Comparison of ENCODE assay signal across 13 cellular contexts in genomic region chr9:18947772-18948391, GRCh38.
A peak's percentile ranks its signal among the peaks of the same experiment; 100 is the strongest.
DNase-seq lines count a peak whose midpoint lies in the region; ATAC-seq and TF ChIP-seq lines count a peak whose summit lies in the region.
"Had no signal": no experiment of that assay in that cellular context is flagged by ENCODE, and none has a peak within 500 bp of the region (broad histone marks: within the 10 kb centered on the region; RNA-seq: fewer than 3 reads in every experiment).

No MANE protein-coding gene starts in this region.

- H3K4me3 Mint-ChIP-seq in activated CD4-positive, alpha-beta T cell treated with anti-CD3 and anti-CD28 coated beads for 36 hours = no peak overlapping the region
- H3K4me3 Mint-ChIP-seq in activated CD4-positive, alpha-beta T cell treated with anti-CD3 and anti-CD28 coated beads, Interleukin-2, amount 10 ng/mL, durations not matched to agents 7 days and 5 days = no peak overlapping the region
- no peak overlapping the region for H3K4me3 Mint-ChIP-seq in CD4-positive, alpha-beta memory T cell

- DNase-seq in activated CD4-positive, alpha-beta T cell treated with anti-CD3 and anti-CD28 coated beads for 36 hours = peak; percentile 6
- no peak for DNase-seq in activated CD4-positive, alpha-beta T cell treated with anti-CD3 and anti-CD28 coated beads, Interleukin-2, amount 10 ng/mL, durations not matched to agents 7 days and 5 days
- DNase-seq in NCI-H146 (lab: John Stamatoyannopoulos, UW) (peak; percentile 98), SKM-1 treated with dmso at 0.1 percent for 144 hours (lab: John Stamatoyannopoulos, UW; ENCODE audit: unreplicated experiment) (peak; percentile 82), upper lobe of left lung (peak in 1 of 2 donors; percentile 32), SJCRH30 (no peak)
- no peak for DNase-seq in CD4-positive, alpha-beta memory T cell
- DNase-seq: effector CD8-positive, alpha-beta T cell; left ventricle myocardium superior; PC-3 had no signal

- H3K27ac Mint-ChIP-seq in activated CD4-positive, alpha-beta T cell treated with anti-CD3 and anti-CD28 coated beads for 36 hours = no peak overlapping the region
- H3K27ac Mint-ChIP-seq in activated CD4-positive, alpha-beta T cell treated with anti-CD3 and anti-CD28 coated beads, Interleukin-2, amount 10 ng/mL, durations not matched to agents 7 days and 5 days = no peak overlapping the region
- H3K27ac Mint-ChIP-seq in CD4-positive, alpha-beta memory T cell = no peak overlapping the region

- CTCF ChIA-PET in activated CD4-positive, alpha-beta T cell treated with anti-CD3 and anti-CD28 coated beads for 36 hours (lab: Charles Lee) = no interaction called here
- CTCF ChIA-PET in activated CD4-positive, alpha-beta T cell treated with anti-CD3 and anti-CD28 coated beads, Interleukin-2, amount 10 ng/mL, durations not matched to agents 7 days and 5 days (lab: Charles Lee) = interaction anchor here (0.6 kb wide), 1 partner anchor 722 kb away, joined by 3 read pairs; no protein-coding TSS in a partner anchor
- CTCF ChIA-PET in CD4-positive, alpha-beta memory T cell (lab: Charles Lee; ENCODE audit: partially characterized antibody) = no interaction called here

- H3K4me1 Mint-ChIP-seq in activated CD4-positive, alpha-beta T cell treated with anti-CD3 and anti-CD28 coated beads for 36 hours = no peaks in the 10 kb centered on the region
- no peaks in the 10 kb centered on the region for H3K4me1 Mint-ChIP-seq in activated CD4-positive, alpha-beta T cell treated with anti-CD3 and anti-CD28 coated beads, Interleukin-2, amount 10 ng/mL, durations not matched to agents 7 days and 5 days
- no peaks in the 10 kb centered on the region for H3K4me1 Mint-ChIP-seq in CD4-positive, alpha-beta memory T cell

- H3K36me3 Mint-ChIP-seq in activated CD4-positive, alpha-beta T cell treated with anti-CD3 and anti-CD28 coated beads for 36 hours (ENCODE audit: low read depth) = no peaks in the 10 kb centered on the region
- no peaks in the 10 kb centered on the region for H3K36me3 Mint-ChIP-seq in activated CD4-positive, alpha-beta T cell treated with anti-CD3 and anti-CD28 coated beads, Interleukin-2, amount 10 ng/mL, durations not matched to agents 7 days and 5 days (ENCODE audit: low read depth)
- H3K36me3 Mint-ChIP-seq in CD4-positive, alpha-beta memory T cell = no peaks in the 10 kb centered on the region

- no peak overlapping the region for H3K27ac ChIP-seq in upper lobe of left lung
- H3K27ac ChIP-seq in SJCRH30 = no peak overlapping the region
- no peak overlapping the region for H3K27ac ChIP-seq in CD4-positive, alpha-beta memory T cell (ENCODE audit: low read depth, low read length)
- H3K27ac ChIP-seq: ascending aorta, parathyroid adenoma had no signal

- POLR2A ChIA-PET in activated CD4-positive, alpha-beta T cell treated with anti-CD3 and anti-CD28 coated beads for 36 hours (lab: Charles Lee) = no interaction called here
- POLR2A ChIA-PET in activated CD4-positive, alpha-beta T cell treated with anti-CD3 and anti-CD28 coated beads, Interleukin-2, amount 10 ng/mL, durations not matched to agents 7 days and 5 days (lab: Charles Lee) = no interaction called here
- POLR2A ChIA-PET in CD4-positive, alpha-beta memory T cell (lab: Charles Lee; ENCODE audit: partially characterized antibody) = no interaction called here

- no peak for TF ChIP-seq CTCF in upper lobe of left lung (IDR thresholded peaks at IDR 0.05)

- peak; percentile 44 for ATAC-seq in activated CD4-positive, alpha-beta T cell treated with anti-CD3 and anti-CD28 coated beads for 36 hours
- ATAC-seq in upper lobe of left lung (ENCODE audit: low FRiP score in 2 of 2) = peak; percentile 20 to 81
- ATAC-seq in HG03025 (IDR thresholded peaks at IDR 0.05; ENCODE audit: low FRiP score, unreplicated experiment) = no peak
- ATAC-seq: left ventricle myocardium superior, PC-3 had no signal

- no peaks in the 10 kb centered on the region for H3K27me3 ChIP-seq in upper lobe of left lung
- no peaks in the 10 kb centered on the region for H3K27me3 ChIP-seq in SJCRH30
- H3K27me3 ChIP-seq in CD4-positive, alpha-beta memory T cell (ENCODE audit: insufficient read depth, low read length) = no peaks in the 10 kb centered on the region
- H3K27me3 ChIP-seq: ascending aorta had no signal

- H3K9me3 Mint-ChIP-seq in activated CD4-positive, alpha-beta T cell treated with anti-CD3 and anti-CD28 coated beads for 36 hours (ENCODE audit: low read depth) = no peaks in the 10 kb centered on the region
- no peaks in the 10 kb centered on the region for H3K9me3 Mint-ChIP-seq in activated CD4-positive, alpha-beta T cell treated with anti-CD3 and anti-CD28 coated beads, Interleukin-2, amount 10 ng/mL, durations not matched to agents 7 days and 5 days
- H3K9me3 Mint-ChIP-seq in CD4-positive, alpha-beta memory T cell = no peaks in the 10 kb centered on the region

- 72 to 76% methylated on average over 5 of the region's 5 CpGs for WGBS in upper lobe of left lung, 2 donors

- H3K9me3 ChIP-seq in upper lobe of left lung (no peaks in the 10 kb centered on the region), SJCRH30 (replicated peaks) (no peaks in the 10 kb centered on the region)
- H3K9me3 ChIP-seq in CD4-positive, alpha-beta memory T cell (ENCODE audit: control insufficient read depth in 1 of 2, low read length in 2 of 2) = no peaks in the 10 kb centered on the region
- H3K9me3 ChIP-seq: ascending aorta had no signal

- no peaks in the 10 kb centered on the region for H3K36me3 ChIP-seq in upper lobe of left lung
- no peaks in the 10 kb centered on the region for H3K36me3 ChIP-seq in SJCRH30
- no peaks in the 10 kb centered on the region for H3K36me3 ChIP-seq in CD4-positive, alpha-beta memory T cell (ENCODE audit: insufficient read depth, low read length)
- H3K36me3 ChIP-seq: ascending aorta had no signal

- TF ChIP-seq EP300 in upper lobe of left lung (IDR thresholded peaks at IDR 0.05) = no peak

- intact Hi-C loops in activated CD4-positive, alpha-beta T cell treated with anti-CD3 and anti-CD28 coated beads for 36 hours (cut with DNase I, micrococcal nuclease) = no loop called here
- intact Hi-C loops in CD4-positive, alpha-beta memory T cell (cut with micrococcal nuclease) = no loop called here

- TF ChIP-seq POLR2A in upper lobe of left lung (IDR thresholded peaks at IDR 0.05) = no peak

- peaks cover 9% of the 10 kb centered on the region for H3K27me3 Mint-ChIP-seq in activated CD4-positive, alpha-beta T cell treated with anti-CD3 and anti-CD28 coated beads for 36 hours
- H3K27me3 Mint-ChIP-seq in activated CD4-positive, alpha-beta T cell treated with anti-CD3 and anti-CD28 coated beads, Interleukin-2, amount 10 ng/mL, durations not matched to agents 7 days and 5 days = peaks cover 8% of the 10 kb centered on the region
- peaks cover 6 to 8% of the 10 kb centered on the region in 2 donors for H3K27me3 Mint-ChIP-seq in CD4-positive, alpha-beta memory T cell

- H3K4me3 ChIP-seq in upper lobe of left lung (no peak overlapping the region), SJCRH30 (no peak overlapping the region)
- no peak overlapping the region for H3K4me3 ChIP-seq in CD4-positive, alpha-beta memory T cell (ENCODE audit: low read length in 2 of 2)
- H3K4me3 ChIP-seq: ascending aorta had no signal

- no peaks in the 10 kb centered on the region for H3K4me1 ChIP-seq in upper lobe of left lung
- H3K4me1 ChIP-seq in SJCRH30 = no peaks in the 10 kb centered on the region
- no peaks in the 10 kb centered on the region for H3K4me1 ChIP-seq in CD4-positive, alpha-beta memory T cell (ENCODE audit: insufficient read depth, low read length)
- H3K4me1 ChIP-seq: ascending aorta, parathyroid adenoma had no signal

Comparison
In these comparisons a context has a peak if more than half of its experiments do, and no peak if none do; other contexts are left out.
1. DNase-seq: peak in activated CD4-positive, alpha-beta T cell treated with anti-CD3 and anti-CD28 coated beads for 36 hours (single experiment), NCI-H146 (single experiment) and SKM-1 treated with dmso at 0.1 percent for 144 hours (single experiment); none in activated CD4-positive, alpha-beta T cell treated with anti-CD3 and anti-CD28 coated beads, Interleukin-2, amount 10 ng/mL, durations not matched to agents 7 days and 5 days (single experiment), SJCRH30 (0 of 2) and CD4-positive, alpha-beta memory T cell (0 of 5).